Comparison of ENCODE assay signal across 32 cellular contexts in the genomic region with DNA sequence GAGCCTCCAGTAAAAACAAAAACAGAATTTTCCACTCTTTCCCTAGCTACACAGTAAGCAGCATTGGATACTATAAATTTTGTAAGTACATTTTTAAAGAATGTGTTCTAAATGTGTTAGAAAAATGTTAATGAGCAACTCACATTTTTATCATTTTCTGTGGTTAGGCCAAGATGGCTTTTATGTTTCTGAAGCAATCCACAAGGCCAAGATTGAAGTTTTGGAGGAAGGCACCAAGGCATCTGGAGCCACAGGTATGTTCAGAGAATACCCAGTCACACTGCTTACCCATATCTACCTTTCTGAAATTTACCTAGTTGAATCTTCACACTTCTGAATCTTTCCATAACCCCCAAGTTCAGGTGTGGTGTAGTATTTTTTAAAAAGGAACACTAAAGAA. TPM values are rescaled to one million over a fixed set of nuclear protein-coding genes. Genes with fewer than 3 reads are reported as not detected.
"Had no signal": no experiment of that assay in that cellular context is flagged by ENCODE, and none has a peak within 500 bp of the region (broad histone marks: within the 10 kb centered on the region; RNA-seq: fewer than 3 reads in every experiment).

No MANE protein-coding gene starts in this region.

- H3K4me1 ChIP-seq: adrenal gland, ascending aorta, gastrocnemius medialis, uterus had no signal

- H3K4me3 Mint-ChIP-seq: activated naive CD8-positive, alpha-beta T cell treated with anti-CD3 and anti-CD28 coated beads for 36 hours; nephron; type B pancreatic cell had no signal

- H3K27me3 Mint-ChIP-seq: activated naive CD8-positive, alpha-beta T cell treated with anti-CD3 and anti-CD28 coated beads for 36 hours; progenitor cell of endocrine pancreas; type B pancreatic cell had no signal

- H3K27me3 ChIP-seq: adrenal gland, ascending aorta, gastrocnemius medialis, hepatocyte, neutrophil, uterus had no signal

- H3K4me1 Mint-ChIP-seq: nephron had no signal

- H3K79me2 ChIP-seq: hepatocyte had no signal

- H3K9me3 ChIP-seq: adrenal gland, ascending aorta, gastrocnemius medialis, neutrophil, thoracic aorta, uterus had no signal

- H3K4me2 ChIP-seq: hepatocyte had no signal

- ATAC-seq: gastrocnemius medialis; left cardiac atrium; left ventricle myocardium superior; sciatic nerve; stimulated activated naive CD8-positive, alpha-beta T cell treated with anti-CD3 and anti-CD28 coated beads, Interleukin-15, Interleukin-2, amounts not matched to agents 100 U/mL and 50 U/mL, for 24 hours had no signal

- H3K27ac ChIP-seq: adrenal gland, ascending aorta, gastrocnemius medialis, neutrophil, thoracic aorta, uterus had no signal

- H3K27ac Mint-ChIP-seq: activated naive CD8-positive, alpha-beta T cell treated with anti-CD3 and anti-CD28 coated beads for 36 hours; nephron; progenitor cell of endocrine pancreas; type B pancreatic cell had no signal

- H3K4me3 ChIP-seq: adrenal gland, ascending aorta, gastrocnemius medialis, hepatocyte, thoracic aorta, uterus had no signal

- H3K9me3 Mint-ChIP-seq: activated naive CD8-positive, alpha-beta T cell treated with anti-CD3 and anti-CD28 coated beads for 36 hours; nephron; type B pancreatic cell had no signal

- H3K36me3 ChIP-seq: uterus had no signal

- DNase-seq: activated CD4-positive, alpha-beta T cell treated with anti-CD3 and anti-CD28 coated beads for 4 hours; activated CD4-positive, alpha-beta T cell treated with anti-CD3 and anti-CD28 coated beads, Interleukin-2, amount 50 U/mL, for 4 hours; activated effector memory CD4-positive, alpha-beta T cell treated with Interleukin-2 at 50 U/mL for 16 hours; activated naive CD4-positive, alpha-beta T cell treated with Interleukin-2 at 50 U/mL for 16 hours; activated naive CD8-positive, alpha-beta T cell treated with anti-CD3 and anti-CD28 coated beads for 36 hours; adrenal gland; dermis blood vessel endothelial cell; effector CD8-positive, alpha-beta T cell; gastrocnemius medialis; islet precursor cell; left cardiac atrium; left ventricle myocardium superior; retina; stimulated activated CD4-positive, alpha-beta T cell treated with anti-CD3 and anti-CD28 coated beads, Interleukin-15, amount 100 ng/mL, for 24 hours; stimulated activated CD4-positive, alpha-beta T cell treated with anti-CD3 and anti-CD28 coated beads, Interleukin-2, amount 100 ng/mL, for 24 hours; stimulated activated naive CD8-positive, alpha-beta T cell treated with anti-CD3 and anti-CD28 coated beads, Interleukin-15, Interleukin-2, amounts not matched to agents 100 U/mL and 50 U/mL, for 24 hours; uterus had no signal

- H2AFZ ChIP-seq: hepatocyte had no signal

RNA-seq across cellular contexts. Expression of gene SERPINE3, which starts 21.6 kb away (rescaled TPM):
- total RNA-seq: activated naive CD8-positive, alpha-beta T cell treated with anti-CD3 and anti-CD28 coated beads for 36 hours; adrenal gland; ascending aorta; bronchial epithelial cell; dermis blood vessel endothelial cell; epithelial cell of proximal tubule; gastrocnemius medialis; left cardiac atrium; left ventricle myocardium superior; lung microvascular endothelial cell; mucosa of gallbladder; osteocyte; progenitor cell of endocrine pancreas; subcutaneous adipose tissue; T-helper 1 cell treated with Interleukin-12 subunit alpha and Interleukin-12 subunit beta and Interleukin-4 antibody, amounts not matched to agents 30 ng/mL and 1 ng/mL, for 36 hours had no signal
